Comparison of ENCODE assay signal across 10 cellular contexts in genomic region chr3:50170689-50171088, GRCh38. TPM values are rescaled to one million over a fixed set of nuclear protein-coding genes. Genes with fewer than 3 reads are reported as not detected.
DNase-seq lines count a peak whose midpoint lies in the region; ATAC-seq and TF ChIP-seq lines count a peak whose summit lies in the region.
"Had no signal": no experiment of that assay in that cellular context is flagged by ENCODE, and none has a peak within 500 bp of the region (broad histone marks: within the 10 kb centered on the region; RNA-seq: fewer than 3 reads in every experiment).

No MANE protein-coding gene starts in this region.

- no peaks in the 10 kb centered on the region for H3K27me3 Mint-ChIP-seq in activated CD8-positive, alpha-beta T cell treated with anti-CD3 and anti-CD28 coated beads for 36 hours
- H3K27me3 Mint-ChIP-seq in activated CD8-positive, alpha-beta T cell treated with anti-CD3 and anti-CD28 coated beads, Interleukin-2, amount 10 ng/mL, durations not matched to agents 7 days and 5 days (ENCODE audit: low read depth) = no peaks in the 10 kb centered on the region
- no peaks in the 10 kb centered on the region for H3K27me3 Mint-ChIP-seq in CD4-positive, alpha-beta T cell

- H3K27ac ChIP-seq in lower lobe of right lung = peak overlapping the region; percentile 76
- H3K27ac ChIP-seq in CD4-positive, alpha-beta T cell (ENCODE audit: low read depth, low read length) = no peak overlapping the region

- H3K36me3 Mint-ChIP-seq in activated CD8-positive, alpha-beta T cell treated with anti-CD3 and anti-CD28 coated beads for 36 hours (ENCODE audit: low read depth) = no peaks in the 10 kb centered on the region
- H3K36me3 Mint-ChIP-seq in activated CD8-positive, alpha-beta T cell treated with anti-CD3 and anti-CD28 coated beads, Interleukin-2, amount 10 ng/mL, durations not matched to agents 7 days and 5 days (ENCODE audit: low read depth) = no peaks in the 10 kb centered on the region
- no peaks in the 10 kb centered on the region for H3K36me3 Mint-ChIP-seq in CD4-positive, alpha-beta T cell (ENCODE audit: low read depth)

- no peak overlapping the region for H3K4me3 Mint-ChIP-seq in activated CD8-positive, alpha-beta T cell treated with anti-CD3 and anti-CD28 coated beads for 36 hours
- no peak overlapping the region for H3K4me3 Mint-ChIP-seq in activated CD8-positive, alpha-beta T cell treated with anti-CD3 and anti-CD28 coated beads, Interleukin-2, amount 10 ng/mL, durations not matched to agents 7 days and 5 days
- H3K4me3 Mint-ChIP-seq in CD4-positive, alpha-beta T cell = no peak overlapping the region
- H3K4me3 Mint-ChIP-seq: neural crest cell had no signal

- H3K4me1 Mint-ChIP-seq in activated CD8-positive, alpha-beta T cell treated with anti-CD3 and anti-CD28 coated beads for 36 hours (ENCODE audit: low read depth) = peaks cover 1% of the 10 kb centered on the region
- H3K4me1 Mint-ChIP-seq in activated CD8-positive, alpha-beta T cell treated with anti-CD3 and anti-CD28 coated beads, Interleukin-2, amount 10 ng/mL, durations not matched to agents 7 days and 5 days (ENCODE audit: low read depth) = peaks cover 5% of the 10 kb centered on the region
- no peaks in the 10 kb centered on the region for H3K4me1 Mint-ChIP-seq in CD4-positive, alpha-beta T cell (ENCODE audit: low read depth)

- DNase-seq in activated CD8-positive, alpha-beta T cell treated with anti-CD3 and anti-CD28 coated beads for 36 hours = no peak
- no peak for DNase-seq in activated CD8-positive, alpha-beta T cell treated with anti-CD3 and anti-CD28 coated beads, Interleukin-2, amount 10 ng/mL, durations not matched to agents 7 days and 5 days
- DNase-seq in dermis blood vessel endothelial cell (peak; percentile 96), lower lobe of right lung (no peak), SK-N-DZ (ENCODE audit: low spot score) (no peak)
- no peak for DNase-seq in CD4-positive, alpha-beta T cell
- no peak for DNase-seq in central memory CD4-positive, alpha-beta T cell
- DNase-seq: activated T-cell treated with anti-CD3 and anti-CD28 coated beads, Interleukin-2, amount 50 U/mL, for 1 hour had no signal

- CTCF ChIA-PET in activated CD8-positive, alpha-beta T cell treated with anti-CD3 and anti-CD28 coated beads for 36 hours (lab: Charles Lee) = no interaction called here
- CTCF ChIA-PET in activated CD8-positive, alpha-beta T cell treated with anti-CD3 and anti-CD28 coated beads, Interleukin-2, amount 10 ng/mL, durations not matched to agents 7 days and 5 days (lab: Charles Lee) = interaction anchor here (1.0 to 1.5 kb wide), 3 partner anchors 22 to 76 kb away, joined by 3 to 4 read pairs (median 3); no protein-coding TSS in a partner anchor
- CTCF ChIA-PET in CD4-positive, alpha-beta T cell (lab: Charles Lee) = no interaction called here

- H3K9me3 Mint-ChIP-seq in activated CD8-positive, alpha-beta T cell treated with anti-CD3 and anti-CD28 coated beads for 36 hours = no peaks in the 10 kb centered on the region
- no peaks in the 10 kb centered on the region for H3K9me3 Mint-ChIP-seq in activated CD8-positive, alpha-beta T cell treated with anti-CD3 and anti-CD28 coated beads, Interleukin-2, amount 10 ng/mL, durations not matched to agents 7 days and 5 days (ENCODE audit: insufficient read depth)
- no peaks in the 10 kb centered on the region for H3K9me3 Mint-ChIP-seq in CD4-positive, alpha-beta T cell
- H3K9me3 Mint-ChIP-seq: neural crest cell had no signal

- POLR2A ChIA-PET in activated CD8-positive, alpha-beta T cell treated with anti-CD3 and anti-CD28 coated beads for 36 hours (lab: Charles Lee) = no interaction called here
- POLR2A ChIA-PET in activated CD8-positive, alpha-beta T cell treated with anti-CD3 and anti-CD28 coated beads, Interleukin-2, amount 10 ng/mL, durations not matched to agents 7 days and 5 days (lab: Charles Lee) = no interaction called here
- POLR2A ChIA-PET in CD4-positive, alpha-beta T cell (lab: Charles Lee) = no interaction called here

- H3K4me1 ChIP-seq in lower lobe of right lung = peaks cover 65% of the 10 kb centered on the region

- H3K36me3 ChIP-seq in lower lobe of right lung = peaks cover 15% of the 10 kb centered on the region

- no peak for TF ChIP-seq CTCF in activated CD8-positive, alpha-beta T cell treated with anti-CD3 and anti-CD28 coated beads for 36 hours (IDR thresholded peaks at IDR 0.05)
- no peak for TF ChIP-seq CTCF in lower lobe of right lung (IDR thresholded peaks at IDR 0.05)
- TF ChIP-seq CTCF in CD4-positive, alpha-beta T cell (IDR thresholded peaks at IDR 0.05) = no peak

- no peaks in the 10 kb centered on the region for H3K9me3 ChIP-seq in lower lobe of right lung
- no peaks in the 10 kb centered on the region for H3K9me3 ChIP-seq in CD4-positive, alpha-beta T cell (ENCODE audit: control insufficient read depth, low read length)

- intact Hi-C loops in activated CD8-positive, alpha-beta T cell treated with anti-CD3 and anti-CD28 coated beads for 36 hours (cut with micrococcal nuclease) = no loop called here
- intact Hi-C loops in lower lobe of right lung (cut with DNase I) = no loop called here
- intact Hi-C loops in CD4-positive, alpha-beta T cell (cut with DNase I, micrococcal nuclease) = no loop called here

- no peaks in the 10 kb centered on the region for H3K27me3 ChIP-seq in lower lobe of right lung (ENCODE audit: low read depth)
- H3K27me3 ChIP-seq in CD4-positive, alpha-beta T cell (ENCODE audit: control insufficient read depth, insufficient read depth, low read length) = no peaks in the 10 kb centered on the region

- peak; percentile 13 for ATAC-seq in activated CD8-positive, alpha-beta T cell treated with anti-CD3 and anti-CD28 coated beads for 36 hours
- ATAC-seq in activated CD8-positive, alpha-beta T cell treated with anti-CD3 and anti-CD28 coated beads, Interleukin-2, amount 10 ng/mL, durations not matched to agents 7 days and 5 days = no peak
- ATAC-seq in lower lobe of right lung (peak; percentile 37 to 38), GM18858 (IDR thresholded peaks at IDR 0.05; ENCODE audit: unreplicated experiment) (no peak)
- ATAC-seq in CD4-positive, alpha-beta T cell (ENCODE audit: poor library complexity) = no peak

- no peak overlapping the region for H3K27ac Mint-ChIP-seq in activated CD8-positive, alpha-beta T cell treated with anti-CD3 and anti-CD28 coated beads for 36 hours
- H3K27ac Mint-ChIP-seq in activated CD8-positive, alpha-beta T cell treated with anti-CD3 and anti-CD28 coated beads, Interleukin-2, amount 10 ng/mL, durations not matched to agents 7 days and 5 days = no peak overlapping the region
- no peak overlapping the region for H3K27ac Mint-ChIP-seq in CD4-positive, alpha-beta T cell

- H3K4me3 ChIP-seq in lower lobe of right lung = no peak overlapping the region

RNA-seq across cellular contexts. Expression of gene SEMA3F, which starts 15.6 kb away (rescaled TPM):
- under 1 TPM; 0.34 to 0.43 TPM for total RNA-seq in activated CD8-positive, alpha-beta T cell treated with anti-CD3 and anti-CD28 coated beads for 36 hours
- not detected for total RNA-seq in activated CD8-positive, alpha-beta T cell treated with anti-CD3 and anti-CD28 coated beads, Interleukin-2, amount 10 ng/mL, durations not matched to agents 7 days and 5 days
- total RNA-seq in dermis blood vessel endothelial cell = 44.6 and 79.4 TPM in 2 replicates
- 44.7 TPM for total RNA-seq in lower lobe of right lung
- polyA plus RNA-seq in SK-N-DZ (2014; cell fraction: cytosol; rRNA removed) = 9.8 and 12.1 TPM in 2 replicates
- polyA plus RNA-seq in SK-N-DZ (2014; cell fraction: nucleus; rRNA removed) = 17.6 and 21.8 TPM in 2 replicates
- total RNA-seq in CD4-positive, alpha-beta T cell = 1 to 10 TPM in 1 of 2 experiments, under 1 TPM in 1; 0.22 to 1.1 TPM

RNA-seq across cellular contexts. Expression of gene GNAT1, which starts 20.7 kb away (rescaled TPM):
- under 1 TPM; 0.11 to 0.23 TPM for total RNA-seq in activated CD8-positive, alpha-beta T cell treated with anti-CD3 and anti-CD28 coated beads for 36 hours
- total RNA-seq in activated CD8-positive, alpha-beta T cell treated with anti-CD3 and anti-CD28 coated beads, Interleukin-2, amount 10 ng/mL, durations not matched to agents 7 days and 5 days = not detected
- total RNA-seq in dermis blood vessel endothelial cell = not detected in 2 replicates
- not detected for total RNA-seq in lower lobe of right lung
- 0.20 TPM in 1 of 2 replicates, not detected in the other for polyA plus RNA-seq in SK-N-DZ (2014; cell fraction: cytosol; rRNA removed)
- not detected in 2 replicates for polyA plus RNA-seq in SK-N-DZ (2014; cell fraction: nucleus; rRNA removed)
- under 1 TPM; 0.11 to 0.28 TPM for total RNA-seq in CD4-positive, alpha-beta T cell
- total RNA-seq: neural crest cell had no signal

RNA-seq across cellular contexts. Expression of gene SLC38A3, which starts 34.4 kb away (rescaled TPM):
- under 1 TPM in 1 of 2 experiments, not detected in 1; 0.22 TPM for total RNA-seq in activated CD8-positive, alpha-beta T cell treated with anti-CD3 and anti-CD28 coated beads for 36 hours
- not detected for total RNA-seq in activated CD8-positive, alpha-beta T cell treated with anti-CD3 and anti-CD28 coated beads, Interleukin-2, amount 10 ng/mL, durations not matched to agents 7 days and 5 days
- total RNA-seq in dermis blood vessel endothelial cell (not detected in 2 replicates), lower lobe of right lung (not detected)
- 0.03 and 0.39 TPM in 2 replicates for polyA plus RNA-seq in SK-N-DZ (2014; cell fraction: cytosol; rRNA removed)
- 0.22 and 1.5 TPM in 2 replicates for polyA plus RNA-seq in SK-N-DZ (2014; cell fraction: nucleus; rRNA removed)
- 1 to 10 TPM; 1.0 to 1.1 TPM for total RNA-seq in CD4-positive, alpha-beta T cell

Comparison
In these comparisons a context has a peak if more than half of its experiments do, and no peak if none do; other contexts are left out.
1. ATAC-seq: peak in activated CD8-positive, alpha-beta T cell treated with anti-CD3 and anti-CD28 coated beads for 36 hours (single experiment) and lower lobe of right lung (2 of 2); none in activated CD8-positive, alpha-beta T cell treated with anti-CD3 and anti-CD28 coated beads, Interleukin-2, amount 10 ng/mL, durations not matched to agents 7 days and 5 days (single experiment), CD4-positive, alpha-beta T cell (single experiment) and GM18858 (single experiment).
2. RNA of gene SEMA3F, which starts 15.6 kb away (total RNA-seq): 44.7 TPM in lower lobe of right lung (single experiment) and 44.6 to 79.4 TPM in dermis blood vessel endothelial cell; 0.22 to 1.1 TPM in CD4-positive, alpha-beta T cell, 0.34 to 0.43 TPM in activated CD8-positive, alpha-beta T cell treated with anti-CD3 and anti-CD28 coated beads for 36 hours and not detected in activated CD8-positive, alpha-beta T cell treated with anti-CD3 and anti-CD28 coated beads, Interleukin-2, amount 10 ng/mL, durations not matched to agents 7 days and 5 days; every median in the first group is over 10 times any median in the second.